In genomic region chr11:113841691-113842090, GRCh38 we compare ENCODE assay signal across 15 cellular contexts. TPM values are rescaled to one million over a fixed set of nuclear protein-coding genes. Genes with fewer than 3 reads are reported as not detected.
DNase-seq lines count a peak whose midpoint lies in the region; ATAC-seq and TF ChIP-seq lines count a peak whose summit lies in the region.
"Had no signal": no experiment of that assay in that cellular context is flagged by ENCODE, and none has a peak within 500 bp of the region (broad histone marks: within the 10 kb centered on the region; RNA-seq: fewer than 3 reads in every experiment).

No MANE protein-coding gene starts in this region.

- H2AFZ ChIP-seq in PC-3 (ENCODE audit: low read length): no peak overlapping the region

- peak overlapping the region; percentile 60 for H3K4me3 Mint-ChIP-seq in activated CD8-positive, alpha-beta memory T cell treated with anti-CD3 and anti-CD28 coated beads, Interleukin-2, amount 10 ng/mL, durations not matched to agents 7 days and 5 days
- H3K4me3 Mint-ChIP-seq in naive B cell: peak overlapping the region; percentile 42 to 84 (median 72)

- no peak for DNase-seq in activated CD8-positive, alpha-beta memory T cell treated with anti-CD3 and anti-CD28 coated beads, Interleukin-2, amount 10 ng/mL, durations not matched to agents 7 days and 5 days
- DNase-seq in activated CD8-positive, alpha-beta memory T cell treated with anti-CD3 and anti-CD28 coated beads, Interleukin-2, amount 50 U/mL, for 4 hours: no peak
- no peak for DNase-seq in PC-3
- no peak for DNase-seq in naive B cell
- no peak for DNase-seq in A172 (ENCODE audit: low spot score)
- DNase-seq in dermis blood vessel endothelial cell: no peak
- DNase-seq: activated T-cell treated with anti-CD3 and anti-CD28 coated beads, Interleukin-2, amount 50 U/mL, for 1 hour; amygdala; lower lobe of right lung; naive thymus-derived CD8-positive, alpha-beta T cell; NCI-H1694 treated with DMSO at 0.1 percent for 48 hours; NCI-H446 treated with DMSO at 0.1 percent for 48 hours; SW 1271 had no signal

- no peak overlapping the region for H3K4me2 ChIP-seq in PC-3 (ENCODE audit: low read length)

- no peak overlapping the region for H3K27ac ChIP-seq in PC-3 (ENCODE audit: low read length)
- H3K27ac ChIP-seq: lower lobe of right lung had no signal

- TF ChIP-seq CTCF in PC-3 (conservative IDR thresholded peaks at IDR 0.05; ENCODE audit: low read depth, low read length): no peak

- CTCF ChIA-PET in activated CD8-positive, alpha-beta memory T cell treated with anti-CD3 and anti-CD28 coated beads, Interleukin-2, amount 10 ng/mL, durations not matched to agents 7 days and 5 days (lab: Charles Lee): interaction anchor here (0.9 to 1.7 kb wide), 4 partner anchors 15 to 69 kb away, joined by 3 to 5 read pairs (median 4); partner anchors contain the start of gene ZW10
- CTCF ChIA-PET in PC-3 (lab: Charles Lee): no interaction called here

- H3K36me3 Mint-ChIP-seq in activated CD8-positive, alpha-beta memory T cell treated with anti-CD3 and anti-CD28 coated beads, Interleukin-2, amount 10 ng/mL, durations not matched to agents 7 days and 5 days: peaks cover 36% of the 10 kb centered on the region
- peaks cover 7 to 14% of the 10 kb centered on the region in 2 donors for H3K36me3 Mint-ChIP-seq in naive B cell

- peaks cover 20% of the 10 kb centered on the region for H3K36me3 ChIP-seq in PC-3 (ENCODE audit: low read depth, low read length)

- no peaks in the 10 kb centered on the region for H3K4me1 ChIP-seq in PC-3 (ENCODE audit: insufficient read depth, low read length)
- H3K4me1 ChIP-seq: lower lobe of right lung had no signal

- no peak overlapping the region for H3K4me3 ChIP-seq in PC-3 (ENCODE audit: low read length)
- H3K4me3 ChIP-seq: lower lobe of right lung had no signal

- intact Hi-C loops in PC-3 (cut with micrococcal nuclease): no loop called here

- no peaks in the 10 kb centered on the region for H3K27me3 Mint-ChIP-seq in activated CD8-positive, alpha-beta memory T cell treated with anti-CD3 and anti-CD28 coated beads, Interleukin-2, amount 10 ng/mL, durations not matched to agents 7 days and 5 days
- H3K27me3 Mint-ChIP-seq in naive B cell: no peaks in the 10 kb centered on the region
- H3K27me3 Mint-ChIP-seq: naive thymus-derived CD8-positive, alpha-beta T cell had no signal

- H3F3A ChIP-seq in PC-3 (ENCODE audit: low read length, unreplicated experiment): no peaks in the 10 kb centered on the region

- no peaks in the 10 kb centered on the region for H3K9me2 ChIP-seq in PC-3 (replicated peaks; ENCODE audit: low read length)

- H3K4me1 Mint-ChIP-seq in activated CD8-positive, alpha-beta memory T cell treated with anti-CD3 and anti-CD28 coated beads, Interleukin-2, amount 10 ng/mL, durations not matched to agents 7 days and 5 days: peaks cover 15% of the 10 kb centered on the region
- H3K4me1 Mint-ChIP-seq in naive B cell: peaks cover 31 to 45% (median 32%) of the 10 kb centered on the region in 3 donors

- peak; percentile 39 for ATAC-seq in activated CD8-positive, alpha-beta memory T cell treated with anti-CD3 and anti-CD28 coated beads, Interleukin-2, amount 10 ng/mL, durations not matched to agents 7 days and 5 days
- ATAC-seq in HG02642 (IDR thresholded peaks at IDR 0.05; ENCODE audit: poor library complexity, unreplicated experiment): peak; percentile 19
- peak; percentile 98 for ATAC-seq in PC-3
- ATAC-seq in naive B cell (ENCODE audit: low read depth in 2 of 2): no peak
- no peak for ATAC-seq in HG02678 (IDR thresholded peaks at IDR 0.05; ENCODE audit: unreplicated experiment)
- ATAC-seq: lower lobe of right lung; naive thymus-derived CD8-positive, alpha-beta T cell had no signal

- no TSS peak for BruUV-seq in PC-3 (replicated peaks; lab: Mats Ljungman, UMichigan)

- H3K9me3 ChIP-seq in PC-3 (ENCODE audit: low read length): no peaks in the 10 kb centered on the region
- H3K9me3 ChIP-seq: lower lobe of right lung had no signal

- no peaks in the 10 kb centered on the region for H3K79me2 ChIP-seq in PC-3 (ENCODE audit: low read length)

- H3K27ac Mint-ChIP-seq in activated CD8-positive, alpha-beta memory T cell treated with anti-CD3 and anti-CD28 coated beads, Interleukin-2, amount 10 ng/mL, durations not matched to agents 7 days and 5 days: peak overlapping the region; percentile 82
- peak overlapping the region in 3 of 6 donors; percentile 69 to 90 (median 79) for H3K27ac Mint-ChIP-seq in naive B cell

- no peak overlapping the region for H3K9ac ChIP-seq in PC-3 (ENCODE audit: low read length)

- H3K9me3 Mint-ChIP-seq in activated CD8-positive, alpha-beta memory T cell treated with anti-CD3 and anti-CD28 coated beads, Interleukin-2, amount 10 ng/mL, durations not matched to agents 7 days and 5 days (ENCODE audit: low read depth): no peaks in the 10 kb centered on the region
- no peaks in the 10 kb centered on the region for H3K9me3 Mint-ChIP-seq in naive B cell
- H3K9me3 Mint-ChIP-seq: naive thymus-derived CD8-positive, alpha-beta T cell had no signal

- no peaks in the 10 kb centered on the region for H4K20me1 ChIP-seq in PC-3 (ENCODE audit: low read length)

- H3K27me3 ChIP-seq in PC-3 (ENCODE audit: low read length): no peaks in the 10 kb centered on the region

- POLR2A ChIA-PET in PC-3 (lab: Charles Lee; ENCODE audit: unreplicated experiment): no interaction called here

RNA-seq across cellular contexts. Expression of gene USP28, which starts 33.7 kb away (rescaled TPM):
- 10 to 100 TPM; 50.5 to 65.1 TPM for total RNA-seq in activated CD8-positive, alpha-beta memory T cell treated with anti-CD3 and anti-CD28 coated beads, Interleukin-2, amount 10 ng/mL, durations not matched to agents 7 days and 5 days
- 27.7 and 55.8 TPM in 2 replicates for total RNA-seq in PC-3 (2014; rRNA removed)
- polyA plus RNA-seq in naive B cell (ENCODE audit: low read depth in 6 of 6): 100 to 1,000 TPM in 4 of 6 donors, 10 to 100 TPM in 2; 64.6 to 132 (median 109) TPM
- total RNA-seq in A172 (2014; rRNA removed; shearing (Covaris generic)): 15.9 and 16.8 TPM in 2 replicates
- 38.5 and 53.2 TPM in 2 replicates for total RNA-seq in dermis blood vessel endothelial cell

Comparison
In these comparisons a context has a peak if more than half of its experiments do, and no peak if none do; other contexts are left out.
1. ATAC-seq: peak in activated CD8-positive, alpha-beta memory T cell treated with anti-CD3 and anti-CD28 coated beads, Interleukin-2, amount 10 ng/mL, durations not matched to agents 7 days and 5 days (single experiment), HG02642 (single experiment) and PC-3 (single experiment); none in naive B cell (0 of 2) and HG02678 (single experiment).